Comparison of ENCODE assay signal across 1 cellular context in genomic region chr21:42759594-42759927, GRCh38.
TF ChIP-seq lines count a peak whose summit lies in the region.

No MANE protein-coding gene starts in this region.

TF ChIP-seq in WTC11, 78 proteins besides CTCF, POLR2A, EP300 and RAD21 (continued from another document):
- TF ChIP-seq ARID4B (CRISPR knock-in tag; IDR thresholded peaks at IDR 0.05; ENCODE audit: borderline replicate concordance) (no peak), TEAD1 (CRISPR knock-in tag; IDR thresholded peaks at IDR 0.05) (no peak), ZNF219 (CRISPR knock-in tag; IDR thresholded peaks at IDR 0.05; ENCODE audit: borderline replicate concordance) (no peak), PRRX2 (CRISPR knock-in tag; IDR thresholded peaks at IDR 0.05) (no peak), ZNF532 (CRISPR knock-in tag; IDR thresholded peaks at IDR 0.05; ENCODE audit: borderline replicate concordance) (no peak), IRF2 (CRISPR knock-in tag; IDR thresholded peaks at IDR 0.05; ENCODE audit: borderline replicate concordance, low read depth) (no peak), PRDM15 (CRISPR knock-in tag; IDR thresholded peaks at IDR 0.05) (no peak), ZNF396 (CRISPR knock-in tag; IDR thresholded peaks at IDR 0.05; ENCODE audit: borderline replicate concordance) (no peak)
